Comparison of ENCODE assay signal across 20 cellular contexts in genomic region chr7:73602721-73603651, GRCh38. TPM values are rescaled to one million over a fixed set of nuclear protein-coding genes. Genes with fewer than 3 reads are reported as not detected.
DNase-seq lines count a peak whose midpoint lies in the region; ATAC-seq, FAIRE-seq and TF ChIP-seq lines count a peak whose summit lies in the region.
"Had no signal": no experiment of that assay in that cellular context is flagged by ENCODE, and none has a peak within 500 bp of the region (broad histone marks: within the 10 kb centered on the region; RNA-seq: fewer than 3 reads in every experiment).

No MANE protein-coding gene starts in this region.

- ATAC-seq in pancreas (peak in 3 of 4 donors; percentile 5 to 30 (median 11)), HG03342 (IDR thresholded peaks at IDR 0.05; ENCODE audit: unreplicated experiment) (no peak), GM21786 (IDR thresholded peaks at IDR 0.05; ENCODE audit: unreplicated experiment) (no peak)
- no peak for ATAC-seq in natural killer cell treated with Interleukin-12 subunit alpha and Interleukin-12 subunit beta and Interleukin-15 and Interleukin-18, amount 100 ng/mL, for 72 hours

- H3K27ac Mint-ChIP-seq in natural killer cell treated with Interleukin-12 subunit alpha and Interleukin-12 subunit beta and Interleukin-15 and Interleukin-18, amount 100 ng/mL, for 72 hours, result no peak overlapping the region
- H3K27ac Mint-ChIP-seq: dendritic cell treated with granulocyte-macrophage colony-stimulating factor and Interleukin-4, amounts not matched to agents 40 ng/mL and 50 ng/mL, for 4 days had no signal

- H3K27me3 ChIP-seq in H7 (ENCODE audit: control insufficient read depth, insufficient read depth, low read length), result peaks cover 4% of the 10 kb centered on the region; the same call in 1 of the 2 replicates
- H3K27me3 ChIP-seq in pancreas, result no peaks in the 10 kb centered on the region

- POLR2A ChIA-PET in RWPE1 (lab: Yijun Ruan, JAX; ENCODE audit: low non-redundant PET), result no interaction called here

- no peaks in the 10 kb centered on the region for H3K9me3 ChIP-seq in pancreas
- H3K9me3 ChIP-seq: esophagus muscularis mucosa, heart right ventricle had no signal

- H3K4me3 Mint-ChIP-seq in natural killer cell treated with Interleukin-12 subunit alpha and Interleukin-12 subunit beta and Interleukin-15 and Interleukin-18, amount 100 ng/mL, for 72 hours, result no peak overlapping the region
- H3K4me3 Mint-ChIP-seq: dendritic cell treated with granulocyte-macrophage colony-stimulating factor and Interleukin-4, amounts not matched to agents 40 ng/mL and 50 ng/mL, for 4 days had no signal

- no peaks in the 10 kb centered on the region for H3K4me1 ChIP-seq in pancreas

- H3K27ac ChIP-seq in RWPE1 (peak overlapping the region; percentile 25; the same call in 1 of the 2 replicates), pancreas (no peak overlapping the region)
- H3K27ac ChIP-seq: esophagus muscularis mucosa, heart right ventricle had no signal

- 30 to 48% methylated on average over 22 of the region's 22 CpGs for WGBS in pancreas, 2 donors

- no peak for FAIRE-seq in pancreas (lab: Jason Lieb, UNC)

- no peaks in the 10 kb centered on the region for H3K4me1 Mint-ChIP-seq in natural killer cell treated with Interleukin-12 subunit alpha and Interleukin-12 subunit beta and Interleukin-15 and Interleukin-18, amount 100 ng/mL, for 72 hours (ENCODE audit: low read depth in 2 of 2)

- H3K4me3 ChIP-seq in H7 (ENCODE audit: insufficient read depth, low read depth, low read length) (no peak overlapping the region), pancreas (no peak overlapping the region)
- H3K4me3 ChIP-seq: esophagus muscularis mucosa, heart right ventricle had no signal

- CTCF ChIA-PET in RWPE1 (lab: Yijun Ruan, JAX), result interaction anchor here (0.6 to 1.1 kb wide), 3 partner anchors 122 to 278 kb away, joined by 5 to 6 read pairs (median 6); no protein-coding TSS in a partner anchor

- intact Hi-C loops in head of caudate nucleus (cut with DNase I), result no loop called here
- intact Hi-C loops in pancreas (cut with DNase I), result loop anchor here in 2 of 3 donors (5.0 to 10.0 kb wide), 2 partner anchors 119 to 122 kb away; no protein-coding TSS in a partner anchor

- TF ChIP-seq CTCF in RWPE1 (conservative IDR thresholded peaks at IDR 0.05; ENCODE audit: low read depth), result no peak
- TF ChIP-seq CTCF in pancreas (IDR thresholded peaks at IDR 0.05), result no peak

- no peaks in the 10 kb centered on the region for H3K36me3 Mint-ChIP-seq in natural killer cell treated with Interleukin-12 subunit alpha and Interleukin-12 subunit beta and Interleukin-15 and Interleukin-18, amount 100 ng/mL, for 72 hours

- peak; percentile 89 for DNase-seq in H7
- no peak for DNase-seq in RWPE1 (ENCODE audit: low spot score)
- peak in 28 of 42 donors; percentile 10 to 57 (median 32) for DNase-seq in head of caudate nucleus
- DNase-seq in pancreas, result no peak
- DNase-seq in H4 (ENCODE audit: low spot score), result no peak
- no peak for DNase-seq in natural killer cell treated with Interleukin-12 subunit alpha and Interleukin-12 subunit beta and Interleukin-15 and Interleukin-18, amount 100 ng/mL, for 72 hours (ENCODE audit: low spot score)
- DNase-seq: activated CD4-positive, alpha-beta T cell treated with anti-CD3 and anti-CD28 coated beads for 1 hour; activated CD8-positive, alpha-beta memory T cell treated with anti-CD3 and anti-CD28 coated beads, Interleukin-2, amount 50 U/mL, for 48 hours; activated naive CD4-positive, alpha-beta T cell treated with anti-CD3 and anti-CD28 coated beads, Interleukin-2, amount 50 U/mL, for 16 hours; heart right ventricle; kidney glomerular epithelial cell; NCI-H2029 treated with DMSO at 0.1 percent for 48 hours; NCI-H526 treated with DMSO at 0.1 percent for 48 hours had no signal

- H3K9me3 Mint-ChIP-seq in natural killer cell treated with Interleukin-12 subunit alpha and Interleukin-12 subunit beta and Interleukin-15 and Interleukin-18, amount 100 ng/mL, for 72 hours, result no peaks in the 10 kb centered on the region
- H3K9me3 Mint-ChIP-seq: dendritic cell treated with granulocyte-macrophage colony-stimulating factor and Interleukin-4, amounts not matched to agents 40 ng/mL and 50 ng/mL, for 4 days had no signal

- H3K36me3 ChIP-seq in H7 (replicated peaks; ENCODE audit: control insufficient read depth, insufficient read depth, low read length) (no peaks in the 10 kb centered on the region), pancreas (no peaks in the 10 kb centered on the region)
- H3K36me3 ChIP-seq: esophagus muscularis mucosa, heart right ventricle had no signal

- H3K27me3 Mint-ChIP-seq in natural killer cell treated with Interleukin-12 subunit alpha and Interleukin-12 subunit beta and Interleukin-15 and Interleukin-18, amount 100 ng/mL, for 72 hours, result peaks cover 6 to 8% of the 10 kb centered on the region in 2 donors

RNA-seq across cellular contexts. Expression of gene MLXIPL, which starts 21.3 kb away (rescaled TPM):
- total RNA-seq in H7 (2014; rRNA removed; shearing (Covaris generic)), result 0.63 and 0.73 TPM in 2 replicates
- total RNA-seq in pancreas, result 10 to 100 TPM in 5 of 6 donors, 1 to 10 TPM in 1; 8.8 to 25.9 (median 19.5) TPM
- polyA plus RNA-seq in pancreas, result 100 to 1,000 TPM; 146 to 176 TPM
- total RNA-seq in H4 (2014; rRNA removed; shearing (Covaris generic)), result not detected in 2 replicates
- under 1 TPM in 1 of 2 donors, not detected in 1; 0.43 TPM for total RNA-seq in natural killer cell treated with Interleukin-12 subunit alpha and Interleukin-12 subunit beta and Interleukin-15 and Interleukin-18, amount 100 ng/mL, for 72 hours
- total RNA-seq: T-helper 2 cell treated with Interferon-gamma antibody and Interleukin-4, amounts not matched to agents 100 ng/mL and 5 ng/mL, for 36 hours; temporal lobe had no signal
- polyA plus RNA-seq: BJ had no signal

RNA-seq across cellular contexts. Expression of gene TBL2, which starts 24.6 kb away (rescaled TPM):
- 34.5 and 52.3 TPM in 2 replicates for total RNA-seq in H7 (2014; rRNA removed; shearing (Covaris generic))
- total RNA-seq in pancreas, result 10 to 100 TPM; 21.2 to 38.9 (median 28.3) TPM
- 10 to 100 TPM; 17.2 to 26.1 TPM for polyA plus RNA-seq in pancreas
- 57.0 and 68.6 TPM in 2 replicates for total RNA-seq in H4 (2014; rRNA removed; shearing (Covaris generic))
- total RNA-seq in natural killer cell treated with Interleukin-12 subunit alpha and Interleukin-12 subunit beta and Interleukin-15 and Interleukin-18, amount 100 ng/mL, for 72 hours, result 10 to 100 TPM; 30.7 to 36.6 TPM

RNA-seq across cellular contexts. Expression of gene BCL7B, which starts 45.5 kb away (rescaled TPM):
- total RNA-seq in H7 (2014; rRNA removed; shearing (Covaris generic)), result 18.7 and 23.3 TPM in 2 replicates
- total RNA-seq in pancreas, result 10 to 100 TPM; 13.5 to 20.9 (median 17.1) TPM
- 10 to 100 TPM; 34.4 to 44.6 TPM for polyA plus RNA-seq in pancreas
- 19.5 and 37.4 TPM in 2 replicates for total RNA-seq in H4 (2014; rRNA removed; shearing (Covaris generic))
- total RNA-seq in natural killer cell treated with Interleukin-12 subunit alpha and Interleukin-12 subunit beta and Interleukin-15 and Interleukin-18, amount 100 ng/mL, for 72 hours, result 10 to 100 TPM; 78.7 to 83.7 TPM

Comparison
In these comparisons a context has a peak if more than half of its experiments do, and no peak if none do; other contexts are left out.
1. DNase-seq: peak in H7 (single experiment) and head of caudate nucleus (28 of 42); none in RWPE1 (single experiment), pancreas (0 of 6), H4 (single experiment) and natural killer cell treated with Interleukin-12 subunit alpha and Interleukin-12 subunit beta and Interleukin-15 and Interleukin-18, amount 100 ng/mL, for 72 hours (single experiment).
2. ATAC-seq: peak in pancreas (3 of 4); none in HG03342 (single experiment), GM21786 (single experiment) and natural killer cell treated with Interleukin-12 subunit alpha and Interleukin-12 subunit beta and Interleukin-15 and Interleukin-18, amount 100 ng/mL, for 72 hours (0 of 2).